Comparison of ENCODE assay signal across 3 cellular contexts in genomic region chr6:64983108-64983507, GRCh38.
"Had no signal": no experiment of that assay in that cellular context is flagged by ENCODE, and none has a peak within 500 bp of the region (broad histone marks: within the 10 kb centered on the region; RNA-seq: fewer than 3 reads in every experiment).

No MANE protein-coding gene starts in this region.

- DNase-seq: GDM1, GF-D8 had no signal

- H3K4me3 ChIP-seq: GM12878 had no signal

- ATAC-seq: GM12878 had no signal
